ENCODE assay signal across 23 cellular contexts in the genomic region with DNA sequence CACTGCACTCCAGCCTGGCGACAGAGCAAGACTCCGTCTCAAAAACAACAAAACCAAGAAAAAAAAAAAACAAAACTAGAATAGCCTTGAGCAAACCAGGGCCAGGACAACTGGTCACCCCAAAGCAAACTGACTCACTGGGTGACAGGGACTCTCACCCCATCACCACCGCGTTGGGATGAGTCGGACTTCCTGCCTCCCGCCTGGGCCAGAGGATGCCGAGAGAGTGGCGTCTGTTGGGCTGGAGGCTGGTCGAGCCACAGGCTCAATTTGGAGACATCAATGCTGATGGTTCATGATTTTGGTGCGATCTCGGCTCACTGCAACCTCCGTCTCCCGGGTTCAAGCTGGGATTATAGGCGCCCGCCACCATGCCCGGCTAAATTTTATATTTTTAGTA. TPM values are rescaled to one million over a fixed set of nuclear protein-coding genes. Genes with fewer than 3 reads are reported as not detected.
A peak's percentile ranks its signal among the peaks of the same experiment; 100 is the strongest.
DNase-seq lines count a peak whose midpoint lies in the region; TF ChIP-seq lines count a peak whose summit lies in the region.
"Had no signal": no experiment of that assay in that cellular context is flagged by ENCODE, and none has a peak within 500 bp of the region (broad histone marks: within the 10 kb centered on the region; RNA-seq: fewer than 3 reads in every experiment).

No MANE protein-coding gene starts in this region.

- H3K4me3 ChIP-seq in MG63, result no peak overlapping the region
- H3K4me3 ChIP-seq in cardiac fibroblast (replicated peaks in 1 of 2; ENCODE audit: low read depth in 2 of 2, low read length in 2 of 2), result no peak overlapping the region
- H3K4me3 ChIP-seq in skeletal muscle cell (ENCODE audit: low read depth, low read length), result no peak overlapping the region
- H3K4me3 ChIP-seq in Karpas-422 (ENCODE audit: low read length), result no peak overlapping the region
- H3K4me3 ChIP-seq: colonic mucosa, HAP-1, right lobe of liver, SJCRH30 had no signal

- no peak overlapping the region for H2AFZ ChIP-seq in Karpas-422 (ENCODE audit: low read length)
- H2AFZ ChIP-seq: parathyroid adenoma had no signal

- no peaks in the 10 kb centered on the region for H3K9me3 ChIP-seq in MG63
- no peaks in the 10 kb centered on the region; the same call in 1 of the 2 replicates for H3K9me3 ChIP-seq in Karpas-422 (ENCODE audit: low read length)
- H3K9me3 ChIP-seq: colonic mucosa, right lobe of liver, SJCRH30 had no signal

- H3K4me2 ChIP-seq in Karpas-422 (ENCODE audit: low read depth, low read length, poor library complexity, severe bottlenecking), result no peak overlapping the region

- no peaks in the 10 kb centered on the region; the same call in 1 of the 2 replicates for H3K4me1 ChIP-seq in Karpas-422 (ENCODE audit: low read length)
- H3K4me1 ChIP-seq: colonic mucosa, parathyroid adenoma, right lobe of liver, SJCRH30 had no signal

- no peak overlapping the region for H3K27ac ChIP-seq in Karpas-422 (ENCODE audit: low read length)
- H3K27ac ChIP-seq: colonic mucosa, parathyroid adenoma, right lobe of liver, SJCRH30 had no signal

- no peak for TF ChIP-seq CTCF in cardiac fibroblast (IDR thresholded peaks at IDR 0.05; ENCODE audit: low read depth, low read length)

- no peak overlapping the region for H3K9ac ChIP-seq in Karpas-422 (ENCODE audit: low read length)
- H3K9ac ChIP-seq: parathyroid adenoma had no signal

- no peaks in the 10 kb centered on the region for H3K9me2 ChIP-seq in Karpas-422 (replicated peaks; ENCODE audit: insufficient read depth, low read length)

- DNase-seq in GM03348 (ENCODE audit: low spot score) (peak; percentile 51), MG63 (peak; percentile 39), cardiac fibroblast (ENCODE audit: low read depth in 2 of 2) (peak; percentile 7 to 49), skeletal muscle cell (ENCODE audit: low read depth) (peak; percentile 13), kidney glomerular epithelial cell (lab: John Stamatoyannopoulos, UW) (no peak), Karpas-422 (no peak)
- DNase-seq in stimulated activated CD4-positive, alpha-beta T cell treated with anti-CD3 and anti-CD28 coated beads, Interleukin-2, amount 100 ng/mL, for 48 hours, result no peak
- DNase-seq: activated B cell treated with CpG ODN at 0.5 μM for 24 hours; activated T-cell treated with anti-CD3 and anti-CD28 coated beads, Interleukin-2, amount 50 U/mL, for 4 hours; colonic mucosa; GF-D8; hippocampal formation; KG1; kidney; naive B cell; NCI-H748 treated with DMSO at 0.1 percent for 48 hours; right lobe of liver; SJCRH30; stimulated activated naive CD8-positive, alpha-beta T cell treated with anti-CD3 and anti-CD28 coated beads, Interleukin-15, amount 100 ng/mL, for 72 hours; T-helper 2 cell; trophoblast cell had no signal

- H4K20me1 ChIP-seq in Karpas-422 (ENCODE audit: insufficient read depth, low read depth, low read length), result no peaks in the 10 kb centered on the region

- H3K79me2 ChIP-seq in Karpas-422 (ENCODE audit: low read length), result no peaks in the 10 kb centered on the region
- H3K79me2 ChIP-seq: parathyroid adenoma had no signal

- H3K36me3 ChIP-seq in MG63 (no peaks in the 10 kb centered on the region), Karpas-422 (ENCODE audit: insufficient read depth, low read length) (no peaks in the 10 kb centered on the region)
- H3K36me3 ChIP-seq: colonic mucosa, HAP-1, right lobe of liver, SJCRH30 had no signal

- H3K27me3 ChIP-seq in MG63 (no peaks in the 10 kb centered on the region), Karpas-422 (ENCODE audit: low read length) (no peaks in the 10 kb centered on the region; the same call in 1 of the 2 replicates)
- H3K27me3 ChIP-seq: colonic mucosa, right lobe of liver had no signal

RNA-seq across cellular contexts. Expression of a gene that starts 11.6 kb away (rescaled TPM):
- total RNA-seq in MG63 (2014; rRNA removed; shearing (Covaris generic); ENCODE audit: low replicate concordance), result not detected in 2 replicates
- not detected in 2 replicates for total RNA-seq in Karpas-422 (2014; rRNA removed; shearing (Covaris generic); ENCODE audit: low replicate concordance)
- total RNA-seq: activated B cell treated with CpG ODN at 0.5 μM for 24 hours; activated T-cell treated with anti-CD3 and anti-CD28 coated beads, Interleukin-2, amount 50 U/mL, for 4 hours; kidney had no signal

RNA-seq across cellular contexts. Expression of a gene that starts 43.2 kb away (rescaled TPM):
- total RNA-seq in MG63 (2014; rRNA removed; shearing (Covaris generic); ENCODE audit: low replicate concordance), result 14.9 and 17.8 TPM in 2 replicates
- total RNA-seq in Karpas-422 (2014; rRNA removed; shearing (Covaris generic); ENCODE audit: low replicate concordance), result 18.2 and 48.3 TPM in 2 replicates

RNA-seq across cellular contexts. Expression of a gene that starts 43.3 kb away (rescaled TPM):
- 73.8 and 259 TPM in 2 replicates for total RNA-seq in MG63 (2014; rRNA removed; shearing (Covaris generic); ENCODE audit: low replicate concordance)
- total RNA-seq in Karpas-422 (2014; rRNA removed; shearing (Covaris generic); ENCODE audit: low replicate concordance), result 140 and 228 TPM in 2 replicates

RNA-seq across cellular contexts. Expression of a gene that starts 55.7 kb away (rescaled TPM):
- 17.2 and 34.5 TPM in 2 replicates for total RNA-seq in MG63 (2014; rRNA removed; shearing (Covaris generic); ENCODE audit: low replicate concordance)
- 49.3 and 66.5 TPM in 2 replicates for total RNA-seq in Karpas-422 (2014; rRNA removed; shearing (Covaris generic); ENCODE audit: low replicate concordance)

Comparison
In these comparisons a context has a peak if more than half of its experiments do, and no peak if none do; other contexts are left out.
1. DNase-seq: peak in GM03348 (single experiment), MG63 (single experiment), cardiac fibroblast (2 of 2) and skeletal muscle cell (single experiment); none in kidney glomerular epithelial cell (single experiment), stimulated activated CD4-positive, alpha-beta T cell treated with anti-CD3 and anti-CD28 coated beads, Interleukin-2, amount 100 ng/mL, for 48 hours (0 of 2) and Karpas-422 (single experiment).